1 cellular context compared by ENCODE assay signal in the genomic region with DNA sequence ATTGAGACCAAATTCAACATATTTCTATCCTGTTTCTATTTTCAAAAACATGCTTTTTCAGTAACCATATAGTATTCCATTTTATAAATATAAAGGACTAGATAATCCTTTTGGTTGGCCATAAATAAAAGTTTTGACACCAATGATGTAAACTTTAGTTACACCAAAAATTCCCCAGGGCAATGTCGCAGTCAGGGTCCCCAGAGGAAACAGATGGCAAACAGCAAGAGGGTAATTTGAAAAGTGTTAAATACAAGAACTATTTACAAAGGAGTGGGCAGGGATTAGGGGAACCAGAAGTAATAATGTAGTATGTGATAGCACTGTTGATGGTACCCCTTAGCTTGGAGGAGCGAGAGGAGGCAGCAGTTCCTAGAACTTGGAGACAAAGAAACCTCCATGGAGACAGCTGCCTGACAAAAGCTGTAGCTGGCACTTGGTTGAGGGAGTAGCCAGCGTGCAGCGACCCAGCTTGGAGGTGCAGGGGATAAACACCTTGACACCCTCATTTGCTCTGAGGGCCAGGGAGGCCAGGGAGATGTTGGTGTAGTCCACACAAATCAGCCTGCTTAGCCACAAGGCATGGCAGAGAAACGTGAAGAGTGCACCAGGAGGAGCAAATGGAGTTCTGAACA.
TF ChIP-seq lines count a peak whose summit lies in the region.

No MANE protein-coding gene starts in this region.

TF ChIP-seq in GM23338, 12 proteins besides CTCF, POLR2A, EP300 and RAD21 (continued from another document):
- TF ChIP-seq, protein P1, sequence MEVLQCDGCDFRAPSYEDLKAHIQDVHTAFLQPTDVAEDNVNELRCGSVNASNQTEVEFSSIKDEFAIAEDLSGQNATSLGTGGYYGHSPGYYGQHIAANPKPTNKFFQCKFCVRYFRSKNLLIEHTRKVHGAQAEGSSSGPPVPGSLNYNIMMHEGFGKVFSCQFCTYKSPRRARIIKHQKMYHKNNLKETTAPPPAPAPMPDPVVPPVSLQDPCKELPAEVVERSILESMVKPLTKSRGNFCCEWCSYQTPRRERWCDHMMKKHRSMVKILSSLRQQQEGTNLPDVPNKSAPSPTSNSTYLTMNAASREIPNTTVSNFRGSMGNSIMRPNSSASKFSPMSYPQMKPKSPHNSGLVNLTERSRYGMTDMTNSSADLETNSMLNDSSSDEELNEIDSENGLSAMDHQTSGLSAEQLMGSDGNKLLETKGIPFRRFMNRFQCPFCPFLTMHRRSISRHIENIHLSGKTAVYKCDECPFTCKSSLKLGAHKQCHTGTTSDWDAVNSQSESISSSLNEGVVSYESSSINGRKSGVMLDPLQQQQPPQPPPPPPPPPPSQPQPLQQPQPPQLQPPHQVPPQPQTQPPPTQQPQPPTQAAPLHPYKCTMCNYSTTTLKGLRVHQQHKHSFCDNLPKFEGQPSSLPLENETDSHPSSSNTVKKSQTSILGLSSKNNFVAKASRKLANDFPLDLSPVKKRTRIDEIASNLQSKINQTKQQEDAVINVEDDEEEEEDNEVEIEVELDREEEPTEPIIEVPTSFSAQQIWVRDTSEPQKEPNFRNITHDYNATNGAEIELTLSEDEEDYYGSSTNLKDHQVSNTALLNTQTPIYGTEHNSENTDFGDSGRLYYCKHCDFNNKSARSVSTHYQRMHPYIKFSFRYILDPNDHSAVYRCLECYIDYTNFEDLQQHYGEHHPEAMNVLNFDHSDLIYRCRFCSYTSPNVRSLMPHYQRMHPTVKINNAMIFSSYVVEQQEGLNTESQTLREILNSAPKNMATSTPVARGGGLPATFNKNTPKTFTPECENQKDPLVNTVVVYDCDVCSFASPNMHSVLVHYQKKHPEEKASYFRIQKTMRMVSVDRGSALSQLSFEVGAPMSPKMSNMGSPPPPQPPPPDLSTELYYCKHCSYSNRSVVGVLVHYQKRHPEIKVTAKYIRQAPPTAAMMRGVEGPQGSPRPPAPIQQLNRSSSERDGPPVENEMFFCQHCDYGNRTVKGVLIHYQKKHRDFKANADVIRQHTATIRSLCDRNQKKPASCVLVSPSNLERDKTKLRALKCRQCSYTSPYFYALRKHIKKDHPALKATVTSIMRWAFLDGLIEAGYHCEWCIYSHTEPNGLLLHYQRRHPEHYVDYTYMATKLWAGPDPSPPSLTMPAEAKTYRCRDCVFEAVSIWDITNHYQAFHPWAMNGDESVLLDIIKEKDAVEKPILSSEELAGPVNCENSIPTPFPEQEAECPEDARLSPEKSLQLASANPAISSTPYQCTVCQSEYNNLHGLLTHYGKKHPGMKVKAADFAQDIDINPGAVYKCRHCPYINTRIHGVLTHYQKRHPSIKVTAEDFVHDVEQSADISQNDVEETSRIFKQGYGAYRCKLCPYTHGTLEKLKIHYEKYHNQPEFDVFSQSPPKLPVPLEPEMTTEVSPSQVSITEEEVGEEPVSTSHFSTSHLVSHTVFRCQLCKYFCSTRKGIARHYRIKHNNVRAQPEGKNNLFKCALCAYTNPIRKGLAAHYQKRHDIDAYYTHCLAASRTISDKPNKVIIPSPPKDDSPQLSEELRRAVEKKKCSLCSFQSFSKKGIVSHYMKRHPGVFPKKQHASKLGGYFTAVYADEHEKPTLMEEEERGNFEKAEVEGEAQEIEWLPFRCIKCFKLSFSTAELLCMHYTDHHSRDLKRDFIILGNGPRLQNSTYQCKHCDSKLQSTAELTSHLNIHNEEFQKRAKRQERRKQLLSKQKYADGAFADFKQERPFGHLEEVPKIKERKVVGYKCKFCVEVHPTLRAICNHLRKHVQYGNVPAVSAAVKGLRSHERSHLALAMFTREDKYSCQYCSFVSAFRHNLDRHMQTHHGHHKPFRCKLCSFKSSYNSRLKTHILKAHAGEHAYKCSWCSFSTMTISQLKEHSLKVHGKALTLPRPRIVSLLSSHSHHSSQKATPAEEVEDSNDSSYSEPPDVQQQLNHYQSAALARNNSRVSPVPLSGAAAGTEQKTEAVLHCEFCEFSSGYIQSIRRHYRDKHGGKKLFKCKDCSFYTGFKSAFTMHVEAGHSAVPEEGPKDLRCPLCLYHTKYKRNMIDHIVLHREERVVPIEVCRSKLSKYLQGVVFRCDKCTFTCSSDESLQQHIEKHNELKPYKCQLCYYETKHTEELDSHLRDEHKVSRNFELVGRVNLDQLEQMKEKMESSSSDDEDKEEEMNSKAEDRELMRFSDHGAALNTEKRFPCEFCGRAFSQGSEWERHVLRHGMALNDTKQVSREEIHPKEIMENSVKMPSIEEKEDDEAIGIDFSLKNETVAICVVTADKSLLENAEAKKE (CRISPR knock-in tag; IDR thresholded peaks at IDR 0.05) = no peak
- TF ChIP-seq EZH2 (IDR thresholded peaks at IDR 0.05; ENCODE audit: low read depth, unreplicated experiment) (no peak), POLR2AphosphoS5 (IDR thresholded peaks at IDR 0.05; ENCODE audit: low read depth) (no peak), EZH2phosphoT487 (IDR thresholded peaks at IDR 0.05; ENCODE audit: unreplicated experiment) (no peak), REST (IDR thresholded peaks at IDR 0.05; ENCODE audit: unreplicated experiment) (no peak), ZNF331 (CRISPR knock-in tag; IDR thresholded peaks at IDR 0.05; ENCODE audit: low read depth) (no peak), STAT1 (IDR thresholded peaks at IDR 0.05; ENCODE audit: unreplicated experiment) (no peak), NANOG (IDR thresholded peaks at IDR 0.05; ENCODE audit: borderline replicate concordance) (no peak)
- TF ChIP-seq, protein P2, sequence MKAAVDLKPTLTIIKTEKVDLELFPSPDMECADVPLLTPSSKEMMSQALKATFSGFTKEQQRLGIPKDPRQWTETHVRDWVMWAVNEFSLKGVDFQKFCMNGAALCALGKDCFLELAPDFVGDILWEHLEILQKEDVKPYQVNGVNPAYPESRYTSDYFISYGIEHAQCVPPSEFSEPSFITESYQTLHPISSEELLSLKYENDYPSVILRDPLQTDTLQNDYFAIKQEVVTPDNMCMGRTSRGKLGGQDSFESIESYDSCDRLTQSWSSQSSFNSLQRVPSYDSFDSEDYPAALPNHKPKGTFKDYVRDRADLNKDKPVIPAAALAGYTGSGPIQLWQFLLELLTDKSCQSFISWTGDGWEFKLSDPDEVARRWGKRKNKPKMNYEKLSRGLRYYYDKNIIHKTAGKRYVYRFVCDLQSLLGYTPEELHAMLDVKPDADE (IDR thresholded peaks at IDR 0.05) = no peak
TF ChIP-seq in GM23338: peak in this region for 0.
